8 cellular contexts compared by ENCODE assay signal in the genomic region with DNA sequence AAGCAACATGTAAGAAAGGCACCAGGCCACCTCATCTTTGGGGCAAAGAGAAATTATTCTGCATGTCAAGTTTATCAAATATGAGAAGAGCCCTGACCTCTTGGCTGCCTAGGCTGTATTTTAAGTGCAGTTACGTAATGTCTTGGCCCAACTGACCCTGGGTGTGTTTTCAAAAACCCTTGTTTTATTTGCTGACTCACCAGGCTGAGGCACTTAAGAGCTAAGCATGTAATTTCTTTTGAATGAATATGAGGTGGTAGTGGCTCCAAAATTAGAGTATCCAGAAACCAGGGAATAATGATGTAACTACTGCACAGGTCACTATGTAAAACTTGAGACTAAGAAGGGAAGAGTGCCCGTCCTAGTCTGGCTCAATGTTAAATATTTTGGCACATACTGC. TPM values are rescaled to one million over a fixed set of nuclear protein-coding genes. Genes with fewer than 3 reads are reported as not detected.
DNase-seq lines count a peak whose midpoint lies in the region; TF ChIP-seq lines count a peak whose summit lies in the region.

No MANE protein-coding gene starts in this region.

- DNase-seq in EL (peak; percentile 79), NCI-H748 (lab: John Stamatoyannopoulos, UW; ENCODE audit: unreplicated experiment) (peak; percentile 27), epithelial cell of proximal tubule (ENCODE audit: low read depth) (peak; percentile 37), osteocyte (ENCODE audit: extremely low spot score, unreplicated experiment) (no peak), GOT3 (lab: John Stamatoyannopoulos, UW) (no peak), Karpas-422 (no peak), superior temporal gyrus (ENCODE audit: extremely low spot score) (no peak)
- DNase-seq in activated CD4-positive, alpha-beta T cell treated with anti-CD3 and anti-CD28 coated beads for 4 hours = no peak

- no peak overlapping the region for H3K4me2 ChIP-seq in Karpas-422 (ENCODE audit: low read depth, low read length, poor library complexity, severe bottlenecking)

- H3K4me1 Mint-ChIP-seq in osteocyte (ENCODE audit: unreplicated experiment) = peaks cover 16% of the 10 kb centered on the region

- H3K4me1 ChIP-seq in Karpas-422 (ENCODE audit: low read length) = no peaks in the 10 kb centered on the region

- H3K4me3 Mint-ChIP-seq in osteocyte (ENCODE audit: unreplicated experiment) = no peak overlapping the region

- no peaks in the 10 kb centered on the region for H3K9me2 ChIP-seq in Karpas-422 (replicated peaks; ENCODE audit: insufficient read depth, low read length)

- H3K36me3 Mint-ChIP-seq in osteocyte (ENCODE audit: unreplicated experiment) = no peaks in the 10 kb centered on the region

- TF ChIP-seq CTCF in epithelial cell of proximal tubule (conservative IDR thresholded peaks at IDR 0.05; ENCODE audit: low read depth, low read length) (no peak), osteocyte (IDR thresholded peaks at IDR 0.05) (no peak)

- no peaks in the 10 kb centered on the region for H3K27me3 ChIP-seq in Karpas-422 (ENCODE audit: low read length)

- H3K36me3 ChIP-seq in Karpas-422 (ENCODE audit: insufficient read depth, low read length) = no peaks in the 10 kb centered on the region

- H3K9me3 ChIP-seq in Karpas-422 (ENCODE audit: low read length) = no peaks in the 10 kb centered on the region

- H3K4me3 ChIP-seq in epithelial cell of proximal tubule (ENCODE audit: low read depth, low read length) = no peak overlapping the region
- H3K4me3 ChIP-seq in Karpas-422 (ENCODE audit: low read length) = no peak overlapping the region

- H3K79me2 ChIP-seq in Karpas-422 (ENCODE audit: low read length) = no peaks in the 10 kb centered on the region

- peak overlapping the region; percentile 28 for H3K27ac Mint-ChIP-seq in osteocyte (ENCODE audit: unreplicated experiment)

- H2AFZ ChIP-seq in Karpas-422 (ENCODE audit: low read length) = no peak overlapping the region

- H3K9me3 Mint-ChIP-seq in osteocyte (ENCODE audit: unreplicated experiment) = peaks cover 8% of the 10 kb centered on the region

- H3K27me3 Mint-ChIP-seq in osteocyte (ENCODE audit: unreplicated experiment) = peaks cover under 1% of the 10 kb centered on the region

- H3K9ac ChIP-seq in Karpas-422 (ENCODE audit: low read length) = no peak overlapping the region

- no peaks in the 10 kb centered on the region for H4K20me1 ChIP-seq in Karpas-422 (ENCODE audit: insufficient read depth, low read depth, low read length)

- no peak overlapping the region for H3K27ac ChIP-seq in Karpas-422 (ENCODE audit: low read length)

RNA-seq across cellular contexts. Expression of a gene that starts 24.3 kb away (rescaled TPM):
- total RNA-seq in epithelial cell of proximal tubule (1.4 TPM in 1 of 2 replicates, not detected in the other), osteocyte (not detected in 2 replicates)
- total RNA-seq in Karpas-422 (2014; rRNA removed; shearing (Covaris generic); ENCODE audit: low replicate concordance) = not detected in 2 replicates

Comparison
In these comparisons a context has a peak if more than half of its experiments do, and no peak if none do; other contexts are left out.
1. DNase-seq: peak in EL (single experiment), NCI-H748 (single experiment) and epithelial cell of proximal tubule (single experiment); none in osteocyte (single experiment), activated CD4-positive, alpha-beta T cell treated with anti-CD3 and anti-CD28 coated beads for 4 hours (0 of 2), GOT3 (single experiment), Karpas-422 (single experiment) and superior temporal gyrus (single experiment).